11 cellular contexts compared by ENCODE assay signal in the genomic region with DNA sequence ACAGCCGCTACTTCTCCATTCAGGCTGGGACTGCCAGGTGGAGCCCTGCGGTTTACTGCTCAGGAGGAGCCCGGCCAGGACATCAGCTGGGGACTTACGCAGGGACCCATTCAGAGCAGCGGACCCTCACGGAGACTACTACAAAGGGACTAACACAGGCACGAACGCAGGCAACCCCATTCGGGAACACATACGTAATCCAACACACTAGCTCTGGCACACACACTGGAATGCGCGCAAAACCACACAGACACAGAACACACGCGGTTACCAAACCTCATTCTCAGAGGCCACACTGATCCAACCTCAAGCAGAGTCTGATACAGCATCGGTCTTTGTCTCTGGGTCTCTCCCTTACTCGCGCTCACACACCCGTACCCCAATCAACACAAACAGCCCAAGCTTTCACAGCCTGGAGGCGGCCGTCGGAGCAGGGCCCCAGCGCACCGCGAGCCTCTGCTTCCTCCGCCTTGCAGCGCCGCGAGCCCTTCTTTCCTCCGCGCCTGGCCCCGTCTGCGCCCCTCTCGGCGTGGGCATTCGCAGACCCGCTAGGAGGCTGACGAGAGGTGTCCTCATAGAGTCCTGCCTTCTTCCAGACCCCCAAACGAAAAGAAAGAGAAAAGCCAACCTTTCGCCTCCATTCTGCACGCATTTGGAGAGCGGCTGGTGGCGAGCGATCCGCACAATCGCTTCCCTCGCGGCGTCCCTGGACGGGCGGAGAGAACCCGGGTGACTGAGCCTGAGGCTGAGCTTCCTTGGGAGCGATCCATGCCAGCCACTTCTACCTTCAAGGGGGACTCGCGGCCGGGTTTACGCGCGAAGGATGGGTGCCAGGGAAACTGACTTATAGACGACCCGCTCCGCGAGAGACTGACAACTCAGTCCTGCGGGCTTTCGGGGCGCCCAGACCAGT. TPM values are rescaled to one million over a fixed set of nuclear protein-coding genes. Genes with fewer than 3 reads are reported as not detected.
DNase-seq lines count a peak whose midpoint lies in the region; ATAC-seq and TF ChIP-seq lines count a peak whose summit lies in the region.
"Had no signal": no experiment of that assay in that cellular context is flagged by ENCODE, and none has a peak within 500 bp of the region (broad histone marks: within the 10 kb centered on the region; RNA-seq: fewer than 3 reads in every experiment).

No MANE protein-coding gene starts in this region.

- no peak for TF ChIP-seq CTCF in GM13977 (IDR thresholded peaks at IDR 0.05; ENCODE audit: extremely low read depth, insufficient read depth, missing control alignments)

- H3K27ac Mint-ChIP-seq in CD4-positive, alpha-beta memory T cell, result peak overlapping the region in 2 of 7 donors; percentile 63 to 68

- no peaks in the 10 kb centered on the region for H3K36me3 ChIP-seq in CD4-positive, alpha-beta memory T cell (ENCODE audit: insufficient read depth, low read length)
- no peaks in the 10 kb centered on the region for H3K36me3 ChIP-seq in iPS-15b (ENCODE audit: control insufficient read depth, insufficient read depth, low read length)

- in situ Hi-C loops in GM13977 (cut with MboI; ENCODE audit: low pct_unique_long_range_greater_than_20kb, low sequenced_read_pairs, unreplicated experiment), result no loop called here

- peak; percentile 3 to 10 for ATAC-seq in activated T-cell treated with anti-CD3 and anti-CD28 coated beads, Interleukin-2, amount 50 U/mL, for 4 hours
- no peak for ATAC-seq in GM19035 (IDR thresholded peaks at IDR 0.05; ENCODE audit: unreplicated experiment)

- peaks cover 71% of the 10 kb centered on the region for H3K27me3 ChIP-seq in CD4-positive, alpha-beta memory T cell (ENCODE audit: insufficient read depth, low read length)
- H3K27me3 ChIP-seq in iPS-15b (ENCODE audit: control insufficient read depth, insufficient read depth, low read length), result peaks cover 98% of the 10 kb centered on the region

- intact Hi-C loops in CD4-positive, alpha-beta memory T cell (cut with micrococcal nuclease), result no loop called here

- peaks cover 25 to 46% (median 37%) of the 10 kb centered on the region in 4 donors for H3K4me1 Mint-ChIP-seq in CD4-positive, alpha-beta memory T cell
- H3K4me1 Mint-ChIP-seq in activated T-cell treated with anti-CD3 and anti-CD28 coated beads, Interleukin-2, amount 50 U/mL, for 4 hours (ENCODE audit: low read depth), result peaks cover 43% of the 10 kb centered on the region

- no peaks in the 10 kb centered on the region for H3K9me3 ChIP-seq in CD4-positive, alpha-beta memory T cell (ENCODE audit: control insufficient read depth in 1 of 2, low read length in 2 of 2)
- no peaks in the 10 kb centered on the region for H3K9me3 ChIP-seq in iPS-15b (ENCODE audit: control insufficient read depth, insufficient read depth, low read length)

- H3K9me3 Mint-ChIP-seq in CD4-positive, alpha-beta memory T cell, result peaks cover 0 to 17% (median 3%) of the 10 kb centered on the region in 8 donors
- no peaks in the 10 kb centered on the region for H3K9me3 Mint-ChIP-seq in activated T-cell treated with anti-CD3 and anti-CD28 coated beads, Interleukin-2, amount 50 U/mL, for 4 hours

- peak overlapping the region in 7 of 8 donors; percentile 32 to 85 (median 63) for H3K4me3 Mint-ChIP-seq in CD4-positive, alpha-beta memory T cell
- H3K4me3 Mint-ChIP-seq in activated T-cell treated with anti-CD3 and anti-CD28 coated beads, Interleukin-2, amount 50 U/mL, for 4 hours, result peak overlapping the region; percentile 24

- peak in 1 of 5 donors; percentile 16 for DNase-seq in CD4-positive, alpha-beta memory T cell
- peak; percentile 52 for DNase-seq in GM13977 (ENCODE audit: low spot score)
- DNase-seq in activated T-cell treated with anti-CD3 and anti-CD28 coated beads, Interleukin-2, amount 50 U/mL, for 4 hours, result no peak
- no peak for DNase-seq in NCI-H82 (lab: John Stamatoyannopoulos, UW)
- DNase-seq in RKO (ENCODE audit: low spot score), result no peak
- no peak for DNase-seq in cerebellar cortex (ENCODE audit: low spot score)
- DNase-seq: NCI-H1436 treated with DMSO at 0.1 percent for 48 hours had no signal

- POLR2A ChIA-PET in CD4-positive, alpha-beta memory T cell (lab: Charles Lee; ENCODE audit: partially characterized antibody), result interaction anchor here (0.7 to 1.3 kb wide), 2 partner anchors 29 to 326 kb away, joined by 3 read pairs; no protein-coding TSS in a partner anchor

- H3K9ac ChIP-seq in iPS-15b (ENCODE audit: low read depth, low read length), result no peak overlapping the region

- H3K27me3 Mint-ChIP-seq in CD4-positive, alpha-beta memory T cell, result peaks cover 75 to 77% of the 10 kb centered on the region in 2 donors
- H3K27me3 Mint-ChIP-seq in activated T-cell treated with anti-CD3 and anti-CD28 coated beads, Interleukin-2, amount 50 U/mL, for 4 hours (ENCODE audit: low read depth), result peaks cover 91% of the 10 kb centered on the region

- H3K27ac ChIP-seq in CD4-positive, alpha-beta memory T cell (ENCODE audit: low read depth, low read length), result no peak overlapping the region
- H3K27ac ChIP-seq: VCaP had no signal

- H3K4me1 ChIP-seq in CD4-positive, alpha-beta memory T cell (ENCODE audit: insufficient read depth, low read length), result peaks cover 47% of the 10 kb centered on the region
- no peaks in the 10 kb centered on the region for H3K4me1 ChIP-seq in iPS-15b (ENCODE audit: control insufficient read depth, insufficient read depth, low read length)

- no peak overlapping the region for H3K4me3 ChIP-seq in CD4-positive, alpha-beta memory T cell (ENCODE audit: low read length in 2 of 2)
- peak overlapping the region; percentile 30 for H3K4me3 ChIP-seq in iPS-15b (ENCODE audit: low read depth, low read length)

- peaks cover 0 to 4% of the 10 kb centered on the region in 2 donors for H3K36me3 Mint-ChIP-seq in CD4-positive, alpha-beta memory T cell
- H3K36me3 Mint-ChIP-seq in activated T-cell treated with anti-CD3 and anti-CD28 coated beads, Interleukin-2, amount 50 U/mL, for 4 hours (ENCODE audit: insufficient read depth), result no peaks in the 10 kb centered on the region

- CTCF ChIA-PET in CD4-positive, alpha-beta memory T cell (lab: Charles Lee; ENCODE audit: partially characterized antibody), result interaction anchor here (1.0 to 3.6 kb wide), 5 partner anchors 8 to 169 kb away, joined by 4 to 19 read pairs (median 4); no protein-coding TSS in a partner anchor

RNA-seq across cellular contexts. Expression of gene SLC32A1, which starts 1.0 kb away (rescaled TPM):
- not detected for total RNA-seq in CD4-positive, alpha-beta memory T cell
- not detected for polyA plus RNA-seq in CD4-positive, alpha-beta memory T cell
- not detected for total RNA-seq in activated T-cell treated with anti-CD3 and anti-CD28 coated beads, Interleukin-2, amount 50 U/mL, for 4 hours
- total RNA-seq: dermis blood vessel endothelial cell had no signal

RNA-seq across cellular contexts. Expression of gene ACTR5, which starts 24.9 kb away (rescaled TPM):
- total RNA-seq in CD4-positive, alpha-beta memory T cell, result 10 to 100 TPM; 16.9 to 17.4 TPM
- polyA plus RNA-seq in CD4-positive, alpha-beta memory T cell, result 10 to 100 TPM in 1 of 2 donors, 1 to 10 TPM in 1; 8.7 to 10.5 TPM
- 10 to 100 TPM; 20.1 to 23.0 (median 21.1) TPM for total RNA-seq in activated T-cell treated with anti-CD3 and anti-CD28 coated beads, Interleukin-2, amount 50 U/mL, for 4 hours
